ENCODE assay signal across 8 cellular contexts in genomic region chr19:12945479-12946091, GRCh38. TPM values are rescaled to one million over a fixed set of nuclear protein-coding genes. Genes with fewer than 3 reads are reported as not detected.
DNase-seq lines count a peak whose midpoint lies in the region; ATAC-seq and TF ChIP-seq lines count a peak whose summit lies in the region.

TSS of gene RAD23A (plus strand) at chr19:12945862. CDS start at chr19:12945949, 87 bp downstream.

- H3K36me3 Mint-ChIP-seq in activated B cell treated with CpG ODN at 0.5 μM for 24 hours (ENCODE audit: low read depth): peaks cover 89% of the 10 kb centered on the region

- CTCF ChIA-PET in activated B cell treated with CpG ODN at 0.5 μM for 24 hours (lab: Charles Lee): interaction anchor here (1.5 kb wide), 1 partner anchor 20 kb away, joined by 4 read pairs; no protein-coding TSS in a partner anchor

- peak within 1 kb of the TSS; percentile 92 for H3K27ac Mint-ChIP-seq in activated B cell treated with CpG ODN at 0.5 μM for 24 hours

- peak within 1 kb of the TSS; percentile 93 for H3K4me3 Mint-ChIP-seq in activated B cell treated with CpG ODN at 0.5 μM for 24 hours

- H3K4me1 Mint-ChIP-seq in activated B cell treated with CpG ODN at 0.5 μM for 24 hours: peaks cover 56% of the 10 kb centered on the region

- POLR2A ChIA-PET in activated B cell treated with CpG ODN at 0.5 μM for 24 hours (lab: Charles Lee): interaction anchor here (0.9 to 3.7 kb wide), 4 partner anchors 8 to 159 kb away, joined by 3 to 24 read pairs (median 14); partner anchors contain the start of genes CALR, FARSA and GADD45GIP1

- H3K27me3 Mint-ChIP-seq in activated B cell treated with CpG ODN at 0.5 μM for 24 hours: no peaks in the 10 kb centered on the region

- ATAC-seq in GM19023 (IDR thresholded peaks at IDR 0.05; ENCODE audit: unreplicated experiment) (peak; percentile 76), HG03280 (IDR thresholded peaks at IDR 0.05; ENCODE audit: unreplicated experiment) (peak; percentile 81), activated B cell treated with CpG ODN at 0.5 μM for 24 hours (ENCODE audit: low read depth) (peak; percentile 80)

- no peaks in the 10 kb centered on the region for H3K9me3 Mint-ChIP-seq in activated B cell treated with CpG ODN at 0.5 μM for 24 hours

- DNase-seq in AG09309 (ENCODE audit: low read depth) (peak; percentile 87), NCI-H345 (lab: John Stamatoyannopoulos, UW) (peak; percentile 86), activated B cell treated with CpG ODN at 0.5 μM for 24 hours (peak; percentile 99), cardiac fibroblast (ENCODE audit: low read depth in 2 of 2) (peak; percentile 99), inferior parietal cortex (ENCODE audit: extremely low spot score) (peak; percentile 96), smooth muscle cell of the brain vasculature (ENCODE audit: low read depth, low spot score) (peak; percentile 99)

- H3K4me3 ChIP-seq in AG09309 (ENCODE audit: control insufficient read depth, low read depth, low read length) (peak within 1 kb of the TSS; percentile 72), cardiac fibroblast (replicated peaks in 1 of 2; ENCODE audit: low read depth in 2 of 2, low read length in 2 of 2) (peak within 1 kb of the TSS; percentile 60 to 76)

- TF ChIP-seq CTCF in AG09309 (IDR thresholded peaks at IDR 0.05; ENCODE audit: control insufficient read depth, insufficient read depth, low read depth, low read length, missing control alignments) (no peak), activated B cell treated with CpG ODN at 0.5 μM for 24 hours (IDR thresholded peaks at IDR 0.05) (no peak), cardiac fibroblast (IDR thresholded peaks at IDR 0.05; ENCODE audit: low read depth, low read length) (no peak)

- intact Hi-C loops in activated B cell treated with CpG ODN at 0.5 μM for 24 hours (cut with micrococcal nuclease): loop anchor here (1.0 kb wide), 2 partner anchors 12 kb away; partner anchors contain the start of genes FARSA and GADD45GIP1

RNA-seq across cellular contexts. Expression of gene RAD23A, which starts in this region (rescaled TPM):
- total RNA-seq in activated B cell treated with CpG ODN at 0.5 μM for 24 hours: 106 and 112 TPM in 2 replicates

Comparison
In these comparisons a context has a peak if more than half of its experiments do, and no peak if none do; other contexts are left out.
1. Peak in every context shown above with its lines: DNase-seq, ATAC-seq and H3K4me3 ChIP-seq.